ENCODE assay signal across 32 cellular contexts in the genomic region with DNA sequence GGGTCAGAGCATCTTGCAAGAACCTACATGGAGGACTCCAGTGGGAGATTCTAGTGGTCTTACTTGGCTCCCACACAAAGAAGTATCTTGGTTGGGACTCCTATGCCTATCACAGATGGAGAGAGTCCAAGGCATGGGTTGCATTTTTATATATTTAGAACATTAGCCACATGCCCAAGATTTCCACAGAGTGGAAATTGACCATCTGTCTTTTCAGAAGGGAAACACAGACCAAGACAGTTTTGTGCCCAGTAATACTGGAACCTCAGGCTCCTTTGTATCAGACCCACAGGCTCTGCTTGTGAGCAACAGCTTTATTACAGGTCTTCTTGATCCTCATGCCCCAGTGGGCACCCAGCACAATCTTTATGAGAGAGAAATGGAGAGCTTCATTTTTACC. TPM values are rescaled to one million over a fixed set of nuclear protein-coding genes. Genes with fewer than 3 reads are reported as not detected.
"Had no signal": no experiment of that assay in that cellular context is flagged by ENCODE, and none has a peak within 500 bp of the region (broad histone marks: within the 10 kb centered on the region; RNA-seq: fewer than 3 reads in every experiment).

No MANE protein-coding gene starts in this region.

- H3K27me3 ChIP-seq: ovary, sigmoid colon, suprapubic skin, testis, tibial artery, transverse colon, upper lobe of right lung, uterus had no signal

- DNase-seq: natural killer cell; occipital lobe; ovary; posterior cingulate gyrus; psoas muscle; right cardiac atrium; right lobe of liver; sigmoid colon; spleen; stimulated activated CD4-positive, alpha-beta T cell treated with anti-CD3 and anti-CD28 coated beads, Interleukin-12 subunit alpha, Interleukin-12 subunit beta, amount 100 ng/mL, for 4 hours; stimulated activated CD4-positive, alpha-beta T cell treated with anti-CD3 and anti-CD28 coated beads, Interleukin-1b, Interleukin-23, amount 100 ng/mL, for 48 hours; stimulated activated CD4-positive, alpha-beta T cell treated with anti-CD3 and anti-CD28 coated beads, Interleukin-4, amount 100 ng/mL, for 1 hour; stimulated activated CD4-positive, alpha-beta T cell treated with anti-CD3 and anti-CD28 coated beads, Interleukin-4, amount 100 ng/mL, for 4 hours; stimulated activated CD8-positive, alpha-beta memory T cell treated with anti-CD3 and anti-CD28 coated beads, Interleukin-4, amount 100 ng/mL, for 48 hours; stimulated activated naive CD4-positive, alpha-beta T cell; stimulated activated naive CD8-positive, alpha-beta T cell treated with anti-CD3 and anti-CD28 coated beads, Interleukin-15, amount 100 ng/mL, for 72 hours; stimulated activated naive CD8-positive, alpha-beta T cell treated with anti-CD3 and anti-CD28 coated beads, Interleukin-15, Interleukin-2, amounts not matched to agents 100 U/mL and 50 U/mL, for 24 hours; testis; tibial artery; transverse colon; upper lobe of right lung; uterus had no signal

- H3K36me3 ChIP-seq: neural progenitor cell, ovary, right lobe of liver, sigmoid colon, spleen, suprapubic skin, tibial artery, transverse colon, upper lobe of right lung, uterus had no signal

- H3K4me3 ChIP-seq: neural progenitor cell, ovary, psoas muscle, right lobe of liver, sigmoid colon, skin epidermis, smooth muscle cell, spleen, suprapubic skin, testis, tibial artery, transverse colon, upper lobe of right lung, uterus had no signal

- ATAC-seq: natural killer cell; psoas muscle; right cardiac atrium; right lobe of liver; stimulated activated memory B cell treated with anti-CD40 and anti-IgM and Interleukin-4, amounts not matched to agents 10 μg/mL and 1 μg/mL and 100 μg/mL, for 72 hours; stimulated activated naive CD8-positive, alpha-beta T cell treated with anti-CD3 and anti-CD28 coated beads, Interleukin-15, amount 100 ng/mL, for 72 hours; stimulated activated naive CD8-positive, alpha-beta T cell treated with anti-CD3 and anti-CD28 coated beads, Interleukin-15, Interleukin-2, amounts not matched to agents 100 U/mL and 50 U/mL, for 24 hours; upper lobe of right lung had no signal

RNA-seq across cellular contexts. Expression of gene PAGE2, which starts 43.6 kb away (rescaled TPM):
- total RNA-seq: natural killer cell, occipital lobe, osteoblast, ovary, progenitor cell of endocrine pancreas, psoas muscle, renal cortical epithelial cell, right cardiac atrium, right lobe of liver, sigmoid colon, smooth muscle cell, spleen, suprapubic skin, transverse colon, upper lobe of right lung, urinary bladder, uterus had no signal
- polyA plus RNA-seq: neural cell, ovary, psoas muscle, right cardiac atrium, sigmoid colon, smooth muscle cell, urinary bladder had no signal

RNA-seq across cellular contexts. Expression of gene PAGE2B, which starts 57.6 kb away (rescaled TPM):
- total RNA-seq: occipital lobe, osteoblast, progenitor cell of endocrine pancreas, psoas muscle, renal cortical epithelial cell, right cardiac atrium, right lobe of liver, sigmoid colon, smooth muscle cell, suprapubic skin, upper lobe of right lung, urinary bladder, uterus had no signal
- polyA plus RNA-seq: neural cell, ovary, psoas muscle, right cardiac atrium, sigmoid colon, smooth muscle cell, urinary bladder had no signal
